In genomic region chr6:34393191-34393967, GRCh38 we compare ENCODE assay signal across 8 cellular contexts. TPM values are rescaled to one million over a fixed set of nuclear protein-coding genes. Genes with fewer than 3 reads are reported as not detected.
DNase-seq lines count a peak whose midpoint lies in the region; ATAC-seq, FAIRE-seq and TF ChIP-seq lines count a peak whose summit lies in the region.

No MANE protein-coding gene starts in this region.

- FAIRE-seq in pancreas (lab: Jason Lieb, UNC), result no peak

- intact Hi-C loops in Panc1 (cut with micrococcal nuclease; ENCODE audit: unreplicated experiment), result no loop called here
- intact Hi-C loops in esophagus muscularis mucosa (cut with DNase I), result loop anchor here (2.0 to 5.0 kb wide), 2 partner anchors 145 to 196 kb away; partner anchors contain the start of gene SMIM29
- intact Hi-C loops in pancreas (cut with DNase I), result no loop called here

- TSS peak; percentile 91 for BruUV-seq in Panc1 (replicated peaks; lab: Mats Ljungman, UMichigan)

- CTCF ChIA-PET in Panc1 (lab: Charles Lee), result no interaction called here

- POLR2A ChIA-PET in Panc1 (lab: Charles Lee), result no interaction called here

- H3K4me1 ChIP-seq in Panc1 (ENCODE audit: control insufficient read depth, insufficient read depth, low read length) (peaks cover 15% of the 10 kb centered on the region; the same call in 1 of the 2 replicates), esophagus muscularis mucosa (peaks cover 35 to 50% (median 43%) of the 10 kb centered on the region in 4 donors), pancreas (peaks cover 0 to 13% (median 11%) of the 10 kb centered on the region in 3 donors)

- no peak for TF ChIP-seq CTCF in Panc1 (IDR thresholded peaks at IDR 0.05)
- no peak for TF ChIP-seq CTCF in esophagus muscularis mucosa (IDR thresholded peaks at IDR 0.05)
- no peak for TF ChIP-seq CTCF in pancreas (IDR thresholded peaks at IDR 0.05)

- no peaks in the 10 kb centered on the region for H3K36me3 ChIP-seq in Panc1 (ENCODE audit: control insufficient read depth, insufficient read depth, low read length)
- H3K36me3 ChIP-seq in esophagus muscularis mucosa, result no peaks in the 10 kb centered on the region
- no peaks in the 10 kb centered on the region for H3K36me3 ChIP-seq in pancreas

- H3K4me3 ChIP-seq in Panc1 (ENCODE audit: low read depth in 2 of 2, low read length in 2 of 2) (peak overlapping the region; percentile 80 to 81), esophagus muscularis mucosa (peak overlapping the region; percentile 78 to 97 (median 93)), pancreas (peak overlapping the region; percentile 66 to 94 (median 90))

- WGBS in esophagus muscularis mucosa, result 40% methylated on average over 16 of the region's 16 CpGs
- 41 to 43% methylated on average over 16 of the region's 16 CpGs for WGBS in pancreas, 2 donors

- H3K27ac ChIP-seq in Panc1 (ENCODE audit: low read length) (peak overlapping the region; percentile 84), esophagus muscularis mucosa (replicated peaks in 1 of 4) (peak overlapping the region; percentile 92 to 98 (median 96)), pancreas (peak overlapping the region; percentile 79 to 94 (median 90))

- H3K9me3 ChIP-seq in Panc1 (ENCODE audit: control insufficient read depth, insufficient read depth, low read depth, low read length) (peaks cover 3% of the 10 kb centered on the region; the same call in 1 of the 2 replicates), esophagus muscularis mucosa (peaks cover 0 to 4% (median 2%) of the 10 kb centered on the region in 4 donors), pancreas (no peaks in the 10 kb centered on the region)

- no peak for TF ChIP-seq POLR2A in esophagus muscularis mucosa (IDR thresholded peaks at IDR 0.05; ENCODE audit: low read depth)

- DNase-seq in NCI-H1417 (lab: John Stamatoyannopoulos, UW), result peak; percentile 15 to 73 (median 52)
- DNase-seq in NCI-H1417 treated with DMSO at 0.1 percent for 48 hours (lab: John Stamatoyannopoulos, UW), result no peak
- DNase-seq in Panc1 (ENCODE audit: low read depth, low spot score), result no peak
- DNase-seq in esophagus muscularis mucosa (ENCODE audit: extremely low spot score), result no peak
- DNase-seq in pancreas, result no peak
- no peak for DNase-seq in stimulated activated naive CD4-positive, alpha-beta T cell (lab: John Stamatoyannopoulos, UW)
- no peak for DNase-seq in NCI-H1694 treated with DMSO at 0.1 percent for 48 hours (lab: John Stamatoyannopoulos, UW)

- H3K27me3 ChIP-seq in Panc1 (ENCODE audit: control insufficient read depth, insufficient read depth, low read length) (no peaks in the 10 kb centered on the region), esophagus muscularis mucosa (no peaks in the 10 kb centered on the region), pancreas (no peaks in the 10 kb centered on the region)

- in situ Hi-C loops in Panc1 (cut with HindIII; ENCODE audit: low pct_unique_long_range_greater_than_20kb, low sequenced_read_pairs), result no loop called here

- ATAC-seq in Panc1 (no peak), pancreas (no peak), HG03135 (IDR thresholded peaks at IDR 0.05; ENCODE audit: unreplicated experiment) (no peak)

- no peak for TF ChIP-seq EP300 in esophagus muscularis mucosa (IDR thresholded peaks at IDR 0.05)

RNA-seq across cellular contexts. Expression of gene NUDT3, which starts 0.9 kb away (rescaled TPM):
- 25.9 TPM for total RNA-seq in Panc1 (2021; ENCODE audit: unreplicated experiment)
- polyA plus RNA-seq in Panc1 (2012; ENCODE audit: insufficient read length), result 12.0 TPM
- total RNA-seq in esophagus muscularis mucosa, result 10 to 100 TPM; 37.1 to 57.2 (median 47.4) TPM
- 10 to 100 TPM; 10.7 to 20.7 (median 16.0) TPM for total RNA-seq in pancreas
- polyA plus RNA-seq in pancreas, result 10 to 100 TPM in 1 of 2 donors, 1 to 10 TPM in 1; 7.1 to 12.0 TPM

RNA-seq across cellular contexts. Expression of gene RPS10, which starts 32.5 kb away (rescaled TPM):
- total RNA-seq in Panc1 (2021; ENCODE audit: unreplicated experiment) (1,363 TPM), esophagus muscularis mucosa (1,000 to 10,000 TPM in 3 of 4 donors, 100 to 1,000 TPM in 1; 823 to 3,592 (median 2,534) TPM), pancreas (1,000 to 10,000 TPM in 2 of 6 donors, 100 to 1,000 TPM in 4; 565 to 1,127 (median 903) TPM)
- 1,658 TPM for polyA plus RNA-seq in Panc1 (2012; ENCODE audit: insufficient read length)
- 1,000 to 10,000 TPM; 1,140 to 1,334 TPM for polyA plus RNA-seq in pancreas

Comparison
In these comparisons a context has a peak if more than half of its experiments do, and no peak if none do; other contexts are left out.
1. DNase-seq: peak in NCI-H1417 (3 of 3); none in NCI-H1417 treated with DMSO at 0.1 percent for 48 hours (single experiment), Panc1 (single experiment), esophagus muscularis mucosa (single experiment), pancreas (0 of 6), stimulated activated naive CD4-positive, alpha-beta T cell (0 of 6) and NCI-H1694 treated with DMSO at 0.1 percent for 48 hours (single experiment).
2. Peak in every context shown above with its lines, with median percentiles within 50 percentile points of each other: H3K27ac ChIP-seq and H3K4me3 ChIP-seq.